In genomic region chr16:89009343-89010209, GRCh38 we compare ENCODE assay signal across 11 cellular contexts. TPM values are rescaled to one million over a fixed set of nuclear protein-coding genes. Genes with fewer than 3 reads are reported as not detected.
DNase-seq lines count a peak whose midpoint lies in the region; ATAC-seq and TF ChIP-seq lines count a peak whose summit lies in the region.
"Had no signal": no experiment of that assay in that cellular context is flagged by ENCODE, and none has a peak within 500 bp of the region (broad histone marks: within the 10 kb centered on the region; RNA-seq: fewer than 3 reads in every experiment).

No MANE protein-coding gene starts in this region.

- peaks cover 2% of the 10 kb centered on the region for H3K9me3 Mint-ChIP-seq in activated CD8-positive, alpha-beta T cell treated with anti-CD3 and anti-CD28 coated beads for 36 hours

- H3K4me1 Mint-ChIP-seq in activated CD8-positive, alpha-beta T cell treated with anti-CD3 and anti-CD28 coated beads for 36 hours (ENCODE audit: low read depth): no peaks in the 10 kb centered on the region
- H3K4me1 Mint-ChIP-seq: CD8-positive, alpha-beta memory T cell had no signal

- peaks cover 15% of the 10 kb centered on the region for H3K27me3 ChIP-seq in upper lobe of right lung

- no peaks in the 10 kb centered on the region for H3K9me3 ChIP-seq in upper lobe of right lung
- H3K9me3 ChIP-seq: heart left ventricle had no signal

- H3K27ac ChIP-seq in upper lobe of right lung: no peak overlapping the region
- H3K27ac ChIP-seq: heart left ventricle had no signal

- no peak overlapping the region for H3K27ac Mint-ChIP-seq in activated CD8-positive, alpha-beta T cell treated with anti-CD3 and anti-CD28 coated beads for 36 hours

- CTCF ChIA-PET in activated CD8-positive, alpha-beta T cell treated with anti-CD3 and anti-CD28 coated beads for 36 hours (lab: Charles Lee): no interaction called here

- peaks cover 1% of the 10 kb centered on the region for H3K36me3 Mint-ChIP-seq in activated CD8-positive, alpha-beta T cell treated with anti-CD3 and anti-CD28 coated beads for 36 hours (ENCODE audit: low read depth)
- H3K36me3 Mint-ChIP-seq: CD8-positive, alpha-beta memory T cell had no signal

- no peaks in the 10 kb centered on the region for H3K4me1 ChIP-seq in upper lobe of right lung

- intact Hi-C loops in activated CD8-positive, alpha-beta T cell treated with anti-CD3 and anti-CD28 coated beads for 36 hours (cut with micrococcal nuclease): no loop called here
- intact Hi-C loops in upper lobe of right lung (cut with DNase I): no loop called here

- POLR2A ChIA-PET in activated CD8-positive, alpha-beta T cell treated with anti-CD3 and anti-CD28 coated beads for 36 hours (lab: Charles Lee): interaction anchor here (0.7 to 1.5 kb wide), 4 partner anchors 10 to 96 kb away, joined by 4 to 5 read pairs (median 4); partner anchors contain the start of gene ACSF3

- H3K27me3 Mint-ChIP-seq in activated CD8-positive, alpha-beta T cell treated with anti-CD3 and anti-CD28 coated beads for 36 hours: peaks cover 38% of the 10 kb centered on the region

- no peaks in the 10 kb centered on the region for H3K36me3 ChIP-seq in upper lobe of right lung
- H3K36me3 ChIP-seq: heart left ventricle had no signal

- no peak overlapping the region for H3K4me3 Mint-ChIP-seq in activated CD8-positive, alpha-beta T cell treated with anti-CD3 and anti-CD28 coated beads for 36 hours
- H3K4me3 Mint-ChIP-seq: CD8-positive, alpha-beta memory T cell had no signal

- no peak overlapping the region for H3K4me3 ChIP-seq in upper lobe of right lung
- H3K4me3 ChIP-seq: heart left ventricle had no signal

- ATAC-seq in activated CD8-positive, alpha-beta T cell treated with anti-CD3 and anti-CD28 coated beads for 36 hours: peak; percentile 37
- ATAC-seq in upper lobe of right lung (peak; percentile 50), GM21367 (IDR thresholded peaks at IDR 0.05; ENCODE audit: unreplicated experiment) (no peak)

- peak; percentile 29 for DNase-seq in stimulated activated CD4-positive, alpha-beta T cell treated with anti-CD3 and anti-CD28 coated beads, Interleukin-15, amount 100 ng/mL, for 24 hours
- no peak for DNase-seq in stimulated activated CD4-positive, alpha-beta T cell treated with anti-CD3 and anti-CD28 coated beads, Interleukin-1b, Interleukin-23, amount 100 ng/mL, for 48 hours
- DNase-seq in activated CD8-positive, alpha-beta T cell treated with anti-CD3 and anti-CD28 coated beads for 36 hours: peak; percentile 51
- DNase-seq in kidney tubule cell (ENCODE audit: low spot score) (peak; percentile 11), upper lobe of right lung (peak; percentile 64), SKM-1 treated with dmso at 0.1 percent for 144 hours (lab: John Stamatoyannopoulos, UW; ENCODE audit: unreplicated experiment) (no peak), RKO (ENCODE audit: low spot score) (no peak)
- DNase-seq: anterior cingulate cortex had no signal

- no peak for TF ChIP-seq CTCF in activated CD8-positive, alpha-beta T cell treated with anti-CD3 and anti-CD28 coated beads for 36 hours (IDR thresholded peaks at IDR 0.05)
- TF ChIP-seq CTCF in upper lobe of right lung (IDR thresholded peaks at IDR 0.05): no peak

RNA-seq across cellular contexts. Expression of gene CBFA2T3, which starts 32.6 kb away (rescaled TPM):
- total RNA-seq in activated CD8-positive, alpha-beta T cell treated with anti-CD3 and anti-CD28 coated beads for 36 hours: under 1 TPM; 0.14 to 0.34 TPM
- 19.0 TPM for total RNA-seq in upper lobe of right lung

Comparison
In these comparisons a context has a peak if more than half of its experiments do, and no peak if none do; other contexts are left out.
1. DNase-seq: peak in stimulated activated CD4-positive, alpha-beta T cell treated with anti-CD3 and anti-CD28 coated beads, Interleukin-15, amount 100 ng/mL, for 24 hours (single experiment), activated CD8-positive, alpha-beta T cell treated with anti-CD3 and anti-CD28 coated beads for 36 hours (single experiment), kidney tubule cell (single experiment) and upper lobe of right lung (single experiment); none in stimulated activated CD4-positive, alpha-beta T cell treated with anti-CD3 and anti-CD28 coated beads, Interleukin-1b, Interleukin-23, amount 100 ng/mL, for 48 hours (single experiment), SKM-1 treated with dmso at 0.1 percent for 144 hours (single experiment) and RKO (single experiment).
2. RNA of gene CBFA2T3, which starts 32.6 kb away (total RNA-seq): 19.0 TPM in upper lobe of right lung (single experiment); 0.14 to 0.34 TPM in activated CD8-positive, alpha-beta T cell treated with anti-CD3 and anti-CD28 coated beads for 36 hours; every median in the first group is over 10 times any median in the second.